In genomic region chr20:14882846-14883245, GRCh38 we compare ENCODE assay signal across 17 cellular contexts.
DNase-seq lines count a peak whose midpoint lies in the region; ATAC-seq, FAIRE-seq and TF ChIP-seq lines count a peak whose summit lies in the region.
"Had no signal": no experiment of that assay in that cellular context is flagged by ENCODE, and none has a peak within 500 bp of the region (broad histone marks: within the 10 kb centered on the region; RNA-seq: fewer than 3 reads in every experiment).

No MANE protein-coding gene starts in this region.

- no peaks in the 10 kb centered on the region for H3K9me3 Mint-ChIP-seq in astrocyte (ENCODE audit: unreplicated experiment)
- H3K9me3 Mint-ChIP-seq in activated T-helper 17 cell treated with anti-CD3 and anti-CD28 coated beads, Interleukin-2, amount 50 U/mL, for 72 hours = peaks cover 21% of the 10 kb centered on the region
- peaks cover 14% of the 10 kb centered on the region for H3K9me3 Mint-ChIP-seq in mesothelial cell of epicardium

- H3K27ac ChIP-seq in astrocyte (ENCODE audit: low read depth, low read length) (no peak overlapping the region), epithelial cell of prostate (peak overlapping the region; percentile 93), trophoblast cell (ENCODE audit: low read depth, low read length) (no peak overlapping the region)
- H3K27ac ChIP-seq: BLaER1 treated with 17β-estradiol and CSF1 and Interleukin-3, amounts not matched to agents 10 nM and 100 nM had no signal

- H2BK12ac ChIP-seq in trophoblast cell (ENCODE audit: low read length) = no peak overlapping the region

- H3K4me3 ChIP-seq in astrocyte (ENCODE audit: insufficient read depth, low read depth, low read length) (no peak overlapping the region), trophoblast cell (ENCODE audit: low read depth, low read length) (no peak overlapping the region)
- H3K4me3 ChIP-seq: BLaER1 treated with 17β-estradiol and CSF1 and Interleukin-3, amounts not matched to agents 10 nM and 100 nM had no signal

- H4K8ac ChIP-seq in trophoblast cell (ENCODE audit: low read depth, low read length) = no peak overlapping the region

- no peak overlapping the region for H3K14ac ChIP-seq in trophoblast cell (ENCODE audit: low read length)

- no peak overlapping the region for H3K9ac ChIP-seq in astrocyte (ENCODE audit: low read length)
- no peak overlapping the region for H3K9ac ChIP-seq in trophoblast cell (ENCODE audit: low read length)
- H3K9ac ChIP-seq: BLaER1 treated with 17β-estradiol and CSF1 and Interleukin-3, amounts not matched to agents 10 nM and 100 nM had no signal

- no peaks in the 10 kb centered on the region for H3K27me3 Mint-ChIP-seq in astrocyte (ENCODE audit: low read depth, unreplicated experiment)
- no peaks in the 10 kb centered on the region for H3K27me3 Mint-ChIP-seq in activated T-helper 17 cell treated with anti-CD3 and anti-CD28 coated beads, Interleukin-2, amount 50 U/mL, for 72 hours
- H3K27me3 Mint-ChIP-seq in mesothelial cell of epicardium (ENCODE audit: low read depth) = no peaks in the 10 kb centered on the region

- H3K27ac Mint-ChIP-seq in astrocyte (ENCODE audit: unreplicated experiment) = no peak overlapping the region
- no peak overlapping the region for H3K27ac Mint-ChIP-seq in activated T-helper 17 cell treated with anti-CD3 and anti-CD28 coated beads, Interleukin-2, amount 50 U/mL, for 72 hours
- H3K27ac Mint-ChIP-seq in mesothelial cell of epicardium = no peak overlapping the region
- H3K27ac Mint-ChIP-seq: B cell; CD8-positive, alpha-beta T cell; HFFc6 had no signal

- H3K18ac ChIP-seq in trophoblast cell (ENCODE audit: low read length) = no peak overlapping the region

- no peak overlapping the region for H4K91ac ChIP-seq in trophoblast cell (ENCODE audit: low read depth, low read length)

- ATAC-seq in activated T-helper 17 cell treated with anti-CD3 and anti-CD28 coated beads, Interleukin-2, amount 50 U/mL, for 72 hours (replicated peaks) = no peak
- ATAC-seq: CD8-positive, alpha-beta T cell; HCT116; HepG2 had no signal

- no peak overlapping the region for H2BK5ac ChIP-seq in trophoblast cell (ENCODE audit: low read depth, low read length, poor library complexity)

- no peak overlapping the region for H2BK120ac ChIP-seq in trophoblast cell (ENCODE audit: insufficient read depth, low read length, poor library complexity)

- FAIRE-seq in astrocyte (lab: Jason Lieb, UNC) = peak; percentile 5
- FAIRE-seq: HepG2 had no signal

- no peak overlapping the region for H3K23ac ChIP-seq in trophoblast cell (ENCODE audit: low read length)

- H2AK5ac ChIP-seq in trophoblast cell (ENCODE audit: low read length) = no peak overlapping the region

- H3K4me1 ChIP-seq in astrocyte (ENCODE audit: insufficient read depth, low read length) (no peaks in the 10 kb centered on the region), trophoblast cell (ENCODE audit: control insufficient read depth in 1 of 2, insufficient read depth in 2 of 2, low read length in 2 of 2) (peaks cover 0 to 3% of the 10 kb centered on the region in 2 experiments)

- H3K79me2 ChIP-seq in astrocyte (ENCODE audit: insufficient read depth, low read length) = no peaks in the 10 kb centered on the region
- H3K79me2 ChIP-seq in trophoblast cell (ENCODE audit: control insufficient read depth, insufficient read depth, low read length, poor library complexity) = no peaks in the 10 kb centered on the region

- H3K4me3 Mint-ChIP-seq in astrocyte (ENCODE audit: unreplicated experiment) (no peak overlapping the region), mesothelial cell of epicardium (no peak overlapping the region)
- H3K4me3 Mint-ChIP-seq in activated T-helper 17 cell treated with anti-CD3 and anti-CD28 coated beads, Interleukin-2, amount 50 U/mL, for 72 hours = no peak overlapping the region
- H3K4me3 Mint-ChIP-seq: B cell; CD8-positive, alpha-beta T cell; HFFc6 had no signal

- no peak for DNase-seq in astrocyte (ENCODE audit: low read depth)
- peak; percentile 59 for DNase-seq in epithelial cell of prostate (ENCODE audit: low read depth, low spot score)
- peak; percentile 8 to 68 for DNase-seq in trophoblast cell
- DNase-seq in HT-29 (ENCODE audit: low spot score) = no peak
- no peak for DNase-seq in mesothelial cell of epicardium (ENCODE audit: low spot score in 2 of 2, unreplicated experiment in 2 of 2)
- DNase-seq: Calu3; CD8-positive, alpha-beta T cell; DMS79 treated with DMSO at 0.1 percent for 48 hours; GF-D8; GOT3; H7; HFFc6 had no signal

- H2AFZ ChIP-seq in astrocyte (ENCODE audit: low read depth, low read length) = no peak overlapping the region
- no peak overlapping the region for H2AFZ ChIP-seq in trophoblast cell (ENCODE audit: insufficient read depth, low read length, poor library complexity)

- no peaks in the 10 kb centered on the region for H3K36me3 ChIP-seq in astrocyte (ENCODE audit: insufficient read depth, low read length)
- H3K36me3 ChIP-seq in trophoblast cell (ENCODE audit: control insufficient read depth in 1 of 2, insufficient read depth in 2 of 2, low read length in 2 of 2) = no peaks in the 10 kb centered on the region
- H3K36me3 ChIP-seq: BLaER1 treated with 17β-estradiol and CSF1 and Interleukin-3, amounts not matched to agents 10 nM and 100 nM had no signal

- H3K4me1 Mint-ChIP-seq in astrocyte (ENCODE audit: low read depth, unreplicated experiment) = peaks cover 16% of the 10 kb centered on the region
- H3K4me1 Mint-ChIP-seq in activated T-helper 17 cell treated with anti-CD3 and anti-CD28 coated beads, Interleukin-2, amount 50 U/mL, for 72 hours = peaks cover 4% of the 10 kb centered on the region
- peaks cover 27% of the 10 kb centered on the region for H3K4me1 Mint-ChIP-seq in mesothelial cell of epicardium
- H3K4me1 Mint-ChIP-seq: B cell had no signal

- H3K79me1 ChIP-seq in trophoblast cell (ENCODE audit: low read length) = no peaks in the 10 kb centered on the region

- no peaks in the 10 kb centered on the region for H3K27me3 ChIP-seq in astrocyte (ENCODE audit: insufficient read depth, low read length)
- no peaks in the 10 kb centered on the region for H3K27me3 ChIP-seq in trophoblast cell (ENCODE audit: insufficient read depth, low read length)
- H3K27me3 ChIP-seq: BLaER1 treated with 17β-estradiol and CSF1 and Interleukin-3, amounts not matched to agents 10 nM and 100 nM had no signal

- H4K12ac ChIP-seq in trophoblast cell (ENCODE audit: low read depth, low read length) = no peak overlapping the region

- H3K4me2 ChIP-seq in astrocyte (ENCODE audit: low read length) (no peak overlapping the region), trophoblast cell (ENCODE audit: low read length) (no peak overlapping the region)
- H3K4me2 ChIP-seq: BLaER1 treated with 17β-estradiol and CSF1 and Interleukin-3, amounts not matched to agents 10 nM and 100 nM had no signal

- H4K20me1 ChIP-seq in astrocyte (ENCODE audit: insufficient read depth, low read length) = no peaks in the 10 kb centered on the region
- H4K20me1 ChIP-seq: BLaER1 treated with 17β-estradiol and CSF1 and Interleukin-3, amounts not matched to agents 10 nM and 100 nM had no signal

- H3K36me3 Mint-ChIP-seq in astrocyte (ENCODE audit: low read depth, unreplicated experiment) = no peaks in the 10 kb centered on the region
- H3K36me3 Mint-ChIP-seq in activated T-helper 17 cell treated with anti-CD3 and anti-CD28 coated beads, Interleukin-2, amount 50 U/mL, for 72 hours (ENCODE audit: low read depth) = no peaks in the 10 kb centered on the region
- no peaks in the 10 kb centered on the region for H3K36me3 Mint-ChIP-seq in mesothelial cell of epicardium
- H3K36me3 Mint-ChIP-seq: CD8-positive, alpha-beta T cell had no signal

- H3K9me3 ChIP-seq in astrocyte (ENCODE audit: insufficient read depth, low read depth, low read length) (no peaks in the 10 kb centered on the region), trophoblast cell (ENCODE audit: insufficient read depth, low read depth, low read length) (no peaks in the 10 kb centered on the region)
- H3K9me3 ChIP-seq: BLaER1 treated with 17β-estradiol and CSF1 and Interleukin-3, amounts not matched to agents 10 nM and 100 nM had no signal

- H3K4ac ChIP-seq in trophoblast cell (ENCODE audit: low read depth, low read length) = no peak overlapping the region

- no peak for TF ChIP-seq CTCF in astrocyte (IDR thresholded peaks at IDR 0.05; ENCODE audit: insufficient read depth, low read depth, low read length)
- no peak for TF ChIP-seq CTCF in mesothelial cell of epicardium (IDR thresholded peaks at IDR 0.05; ENCODE audit: unreplicated experiment)

Comparison
In these comparisons a context has a peak if more than half of its experiments do, and no peak if none do; other contexts are left out.
1. DNase-seq: peak in epithelial cell of prostate (single experiment) and trophoblast cell (2 of 2); none in astrocyte (single experiment), HT-29 (single experiment) and mesothelial cell of epicardium (0 of 2).